In the genomic region with DNA sequence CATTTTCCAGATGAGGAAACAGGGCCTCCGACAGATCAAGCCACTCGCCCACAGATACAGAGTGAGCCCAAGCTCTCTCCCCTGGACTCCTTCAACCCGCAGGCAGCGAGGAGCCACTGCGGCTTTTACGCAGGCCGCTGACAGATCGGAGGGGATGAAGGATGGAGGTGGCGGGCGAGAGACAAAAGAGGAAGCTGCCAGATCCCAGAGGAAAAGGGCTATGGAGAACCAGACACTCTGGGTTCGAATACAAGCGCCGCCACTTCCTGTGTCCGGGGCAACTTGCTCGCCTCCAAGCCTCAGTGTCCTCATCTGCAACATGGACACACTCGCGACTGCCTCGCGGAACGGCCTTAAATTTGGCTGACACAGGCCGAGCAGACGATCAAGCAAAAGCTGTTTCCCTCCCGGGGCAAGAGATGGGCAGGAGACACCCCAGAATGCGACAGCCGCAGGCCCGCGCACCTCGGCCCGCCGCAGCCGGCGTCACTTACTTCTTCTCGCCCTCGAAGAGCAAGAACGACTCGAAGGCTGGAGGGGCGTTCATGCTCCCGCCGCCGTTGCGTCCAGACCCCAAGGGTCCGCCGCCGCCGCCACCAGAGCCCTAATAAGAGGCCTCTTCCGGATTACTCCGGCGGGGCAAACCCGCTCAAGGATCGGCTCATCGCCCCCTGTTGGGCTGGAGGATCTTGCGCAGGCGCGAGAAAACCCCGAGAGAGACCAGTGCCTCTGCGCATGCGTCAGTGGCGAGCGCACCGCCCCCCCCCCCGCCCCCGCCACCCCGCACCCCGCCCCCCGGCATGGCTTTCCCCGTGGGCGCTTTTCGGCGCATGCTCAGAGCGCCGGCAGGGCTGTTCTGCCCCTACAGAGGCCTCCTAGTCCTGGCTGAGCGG, we compare ENCODE assay signal across 8 cellular contexts. TPM values are rescaled to one million over a fixed set of nuclear protein-coding genes. Genes with fewer than 3 reads are reported as not detected.
DNase-seq lines count a peak whose midpoint lies in the region; ATAC-seq, FAIRE-seq and TF ChIP-seq lines count a peak whose summit lies in the region.
"Not testable (repeated sequence)": the region's sequence is repeated elsewhere in the genome, so short reads cannot be mapped to it uniquely, and the experiment has no call there.

Gene POLR2J, minus strand, starts transcription at position 609 of the 893 bp plus-strand sequence. Its CDS starts 62 bp downstream, at position 547.

- H3K27me3 ChIP-seq in skeletal muscle tissue (ENCODE audit: control insufficient read depth in 3 of 3, insufficient read depth in 3 of 3, low read length in 3 of 3); upper lobe of left lung: not testable (repeated sequence)

- H3K4me3 ChIP-seq in kidney (ENCODE audit: low read length in 2 of 2); skeletal muscle tissue (ENCODE audit: low read length in 3 of 3): not testable (repeated sequence)
- peak within 1 kb of the TSS in 3 of 4 donors; percentile 49 to 60 (median 52) for H3K4me3 ChIP-seq in upper lobe of left lung

- H3K9me3 Mint-ChIP-seq in activated CD4-positive, alpha-beta memory T cell treated with anti-CD3 and anti-CD28 coated beads, Interleukin-2, amount 10 ng/mL, durations not matched to agents 7 days and 5 days: not testable (repeated sequence)

- H3K36me3 ChIP-seq in kidney (ENCODE audit: control insufficient read depth in 1 of 2, insufficient read depth in 2 of 2, low read length in 2 of 2); skeletal muscle tissue (ENCODE audit: control insufficient read depth in 3 of 3, insufficient read depth in 3 of 3, low read length in 3 of 3): not testable (repeated sequence)
- H3K36me3 ChIP-seq in upper lobe of left lung: peaks cover 0 to 12% (median 2%) of the 10 kb centered on the region in 4 donors

- TF ChIP-seq CTCF in kidney (IDR thresholded peaks at IDR 0.05; ENCODE audit: borderline replicate concordance, extremely low read depth, insufficient read depth) (peak; percentile 57), upper lobe of left lung (IDR thresholded peaks at IDR 0.05) (peak in 5 of 6 experiments; percentile 50 to 78 (median 60))

- intact Hi-C loops in kidney (cut with DNase I): not testable (repeated sequence)

- not testable (repeated sequence) for H3K4me1 Mint-ChIP-seq in activated CD4-positive, alpha-beta memory T cell treated with anti-CD3 and anti-CD28 coated beads, Interleukin-2, amount 10 ng/mL, durations not matched to agents 7 days and 5 days

- H3K27me3 Mint-ChIP-seq in activated CD4-positive, alpha-beta memory T cell treated with anti-CD3 and anti-CD28 coated beads, Interleukin-2, amount 10 ng/mL, durations not matched to agents 7 days and 5 days: not testable (repeated sequence)

- peak; percentile 80 for ATAC-seq in GM18505 (IDR thresholded peaks at IDR 0.05; ENCODE audit: unreplicated experiment)
- ATAC-seq in HG02623 (IDR thresholded peaks at IDR 0.05; ENCODE audit: unreplicated experiment): peak; percentile 82
- ATAC-seq in upper lobe of left lung (ENCODE audit: low FRiP score in 2 of 2): peak; percentile 95 to 96

- H3K27ac ChIP-seq in kidney (ENCODE audit: low read depth in 2 of 2, low read length in 2 of 2); skeletal muscle tissue (ENCODE audit: low read depth, low read length): not testable (repeated sequence)
- peak within 1 kb of the TSS in 2 of 4 donors; percentile 54 to 84 for H3K27ac ChIP-seq in upper lobe of left lung

- not testable (repeated sequence) for FAIRE-seq in kidney (lab: Jason Lieb, UNC)

- H3K36me3 Mint-ChIP-seq in activated CD4-positive, alpha-beta memory T cell treated with anti-CD3 and anti-CD28 coated beads, Interleukin-2, amount 10 ng/mL, durations not matched to agents 7 days and 5 days (ENCODE audit: low read depth): not testable (repeated sequence)

- peak within 1 kb of the TSS; percentile 88 for H3K4me3 Mint-ChIP-seq in activated CD4-positive, alpha-beta memory T cell treated with anti-CD3 and anti-CD28 coated beads, Interleukin-2, amount 10 ng/mL, durations not matched to agents 7 days and 5 days

- POLR2A ChIA-PET in activated CD4-positive, alpha-beta memory T cell treated with anti-CD3 and anti-CD28 coated beads, Interleukin-2, amount 10 ng/mL, durations not matched to agents 7 days and 5 days (lab: Charles Lee): not testable (repeated sequence)

- CTCF ChIA-PET in activated CD4-positive, alpha-beta memory T cell treated with anti-CD3 and anti-CD28 coated beads, Interleukin-2, amount 10 ng/mL, durations not matched to agents 7 days and 5 days (lab: Charles Lee): not testable (repeated sequence)

- not testable (repeated sequence) for H3K9me3 ChIP-seq in kidney (ENCODE audit: control insufficient read depth in 1 of 2, low read length in 2 of 2); skeletal muscle tissue (ENCODE audit: control insufficient read depth in 3 of 3, low read length in 3 of 3); upper lobe of left lung

- WGBS in upper lobe of left lung, 2 donors: 0% methylated on average over 13 of the region's 72 CpGs; no CpG with 5 or more reads in 1 of the 2 donors

- not testable (repeated sequence) for H3K9ac ChIP-seq in kidney (ENCODE audit: low read length in 2 of 2)
- H3K9ac ChIP-seq in skeletal muscle tissue (ENCODE audit: low read depth in 1 of 3, low read length in 3 of 3): peak within 1 kb of the TSS in 1 of 3 donors; percentile 45

- TF ChIP-seq POLR2A in GM18505 (IDR thresholded peaks at IDR 0.05; ENCODE audit: borderline replicate concordance, extremely low read depth, insufficient read depth, insufficient read length): not testable (repeated sequence)
- peak in 1 of 4 donors; percentile 25 for TF ChIP-seq POLR2A in upper lobe of left lung (IDR thresholded peaks at IDR 0.05)

- H3K4me1 ChIP-seq in kidney (ENCODE audit: control insufficient read depth in 1 of 2, insufficient read depth in 1 of 2, low read depth in 1 of 2, low read length in 2 of 2); skeletal muscle tissue (ENCODE audit: control insufficient read depth in 3 of 3, insufficient read depth in 3 of 3, low read length in 3 of 3); upper lobe of left lung: not testable (repeated sequence)

- H3K27ac Mint-ChIP-seq in activated CD4-positive, alpha-beta memory T cell treated with anti-CD3 and anti-CD28 coated beads, Interleukin-2, amount 10 ng/mL, durations not matched to agents 7 days and 5 days: peak within 1 kb of the TSS; percentile 83

- TF ChIP-seq EP300 in upper lobe of left lung (IDR thresholded peaks at IDR 0.05): not testable (repeated sequence)

- DNase-seq in LoVo (ENCODE audit: low spot score): peak; percentile 58
- peak; percentile 97 for DNase-seq in activated CD4-positive, alpha-beta memory T cell treated with anti-CD3 and anti-CD28 coated beads, Interleukin-2, amount 10 ng/mL, durations not matched to agents 7 days and 5 days
- DNase-seq in cerebellar cortex (ENCODE audit: low spot score): peak; percentile 73
- peak; percentile 97 for DNase-seq in kidney
- DNase-seq in upper lobe of left lung: peak; percentile 88 to 94

RNA-seq across cellular contexts. Expression of gene POLR2J, which starts in this region (rescaled TPM):
- total RNA-seq in activated CD4-positive, alpha-beta memory T cell treated with anti-CD3 and anti-CD28 coated beads, Interleukin-2, amount 10 ng/mL, durations not matched to agents 7 days and 5 days: 10 to 100 TPM; 41.7 to 46.5 TPM
- 42.0 TPM for total RNA-seq in kidney
- polyA plus RNA-seq in kidney (ENCODE audit: insufficient read depth, low read depth, low replicate concordance): 117 TPM
- 19.8 TPM for total RNA-seq in skeletal muscle tissue
- total RNA-seq in upper lobe of left lung: 10 to 100 TPM; 15.2 to 37.1 (median 26.6) TPM
